ENCODE assay signal across 1 cellular context in the genomic region with DNA sequence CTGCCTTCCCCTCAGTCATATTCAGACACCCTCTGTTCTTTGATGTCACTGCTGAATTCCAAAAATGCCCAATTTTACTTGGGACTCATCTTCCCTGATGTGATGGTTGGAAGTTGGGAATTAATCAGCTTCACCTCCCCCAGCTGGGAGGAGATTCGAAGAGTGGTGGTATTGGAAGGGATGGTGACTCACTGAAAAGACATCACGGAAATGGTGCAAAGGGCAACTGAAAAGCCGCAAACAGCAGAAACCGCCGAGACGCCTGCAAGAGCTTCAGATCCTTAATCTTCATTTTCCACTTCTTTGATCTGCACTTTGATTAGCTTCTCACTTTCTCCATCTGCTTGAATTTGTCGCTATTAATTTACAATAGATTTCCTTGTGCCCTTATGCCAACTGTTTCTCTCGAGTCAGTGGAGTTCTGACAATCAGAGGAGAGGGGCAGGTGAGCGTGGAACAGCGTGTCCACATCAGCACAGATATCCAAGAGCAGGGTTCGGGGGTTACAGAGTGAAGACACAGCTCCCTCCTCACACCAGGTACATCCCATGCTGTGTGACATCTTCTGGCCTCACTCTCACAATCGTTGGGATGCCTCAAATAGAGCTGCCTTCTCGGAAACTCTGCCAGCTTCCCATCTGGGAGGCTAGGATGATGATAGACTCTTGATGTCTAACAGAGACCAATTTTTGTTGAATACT.
TF ChIP-seq lines count a peak whose summit lies in the region.

No MANE protein-coding gene starts in this region.

TF ChIP-seq in K562, 482 proteins besides CTCF, POLR2A, EP300 and RAD21 (continued from another document):
- no peak for TF ChIP-seq YY1 (IDR thresholded peaks at IDR 0.05; ENCODE audit: borderline replicate concordance in 1 of 3, control insufficient read depth in 1 of 3, extremely low read depth in 1 of 3, insufficient read depth in 3 of 3, insufficient read length in 1 of 3, insufficient replicate concordance in 2 of 3, low read depth in 1 of 3, low read length in 2 of 3)
- TF ChIP-seq EHMT2 (IDR thresholded peaks at IDR 0.05): no peak
- TF ChIP-seq JUND (IDR thresholded peaks at IDR 0.05; ENCODE audit: borderline replicate concordance, low read depth, low read length): peak; percentile 76
- TF ChIP-seq JUND (tag; IDR thresholded peaks at IDR 0.05; ENCODE audit: borderline replicate concordance, low read depth, low read length): no peak; the same call in 2 of the 3 replicates
- TF ChIP-seq TEAD2 (tag; IDR thresholded peaks at IDR 0.05): no peak
- TF ChIP-seq, protein P1, sequence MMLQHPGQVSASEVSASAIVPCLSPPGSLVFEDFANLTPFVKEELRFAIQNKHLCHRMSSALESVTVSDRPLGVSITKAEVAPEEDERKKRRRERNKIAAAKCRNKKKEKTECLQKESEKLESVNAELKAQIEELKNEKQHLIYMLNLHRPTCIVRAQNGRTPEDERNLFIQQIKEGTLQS (IDR thresholded peaks at IDR 0.05): peak; percentile 60
- TF ChIP-seq, protein P1 (CRISPR knock-in tag; conservative IDR thresholded peaks at IDR 0.05): no peak
- TF ChIP-seq, protein P2, sequence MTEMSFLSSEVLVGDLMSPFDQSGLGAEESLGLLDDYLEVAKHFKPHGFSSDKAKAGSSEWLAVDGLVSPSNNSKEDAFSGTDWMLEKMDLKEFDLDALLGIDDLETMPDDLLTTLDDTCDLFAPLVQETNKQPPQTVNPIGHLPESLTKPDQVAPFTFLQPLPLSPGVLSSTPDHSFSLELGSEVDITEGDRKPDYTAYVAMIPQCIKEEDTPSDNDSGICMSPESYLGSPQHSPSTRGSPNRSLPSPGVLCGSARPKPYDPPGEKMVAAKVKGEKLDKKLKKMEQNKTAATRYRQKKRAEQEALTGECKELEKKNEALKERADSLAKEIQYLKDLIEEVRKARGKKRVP (CRISPR knock-in tag; IDR thresholded peaks at IDR 0.05): no peak
- no peak for TF ChIP-seq SMC3 (conservative IDR thresholded peaks at IDR 0.05; ENCODE audit: insufficient read depth, low read depth, low read length)
- TF ChIP-seq FOSL1 (tag; conservative IDR thresholded peaks at IDR 0.05): peak; percentile 89
- TF ChIP-seq ZNF586 (CRISPR knock-in tag; conservative IDR thresholded peaks at IDR 0.05): no peak
- peak; percentile 58; the same call in 1 of the 2 replicates for TF ChIP-seq JUN (IDR thresholded peaks at IDR 0.05; ENCODE audit: borderline replicate concordance, low read depth, low read length)
- no peak for TF ChIP-seq JUN (CRISPR knock-in tag; IDR thresholded peaks at IDR 0.05; ENCODE audit: borderline replicate concordance)
- no peak for TF ChIP-seq RCOR1 (IDR thresholded peaks at IDR 0.05; ENCODE audit: borderline replicate concordance in 1 of 2, low read depth in 2 of 2, low read length in 2 of 2)
- TF ChIP-seq, protein P3, sequence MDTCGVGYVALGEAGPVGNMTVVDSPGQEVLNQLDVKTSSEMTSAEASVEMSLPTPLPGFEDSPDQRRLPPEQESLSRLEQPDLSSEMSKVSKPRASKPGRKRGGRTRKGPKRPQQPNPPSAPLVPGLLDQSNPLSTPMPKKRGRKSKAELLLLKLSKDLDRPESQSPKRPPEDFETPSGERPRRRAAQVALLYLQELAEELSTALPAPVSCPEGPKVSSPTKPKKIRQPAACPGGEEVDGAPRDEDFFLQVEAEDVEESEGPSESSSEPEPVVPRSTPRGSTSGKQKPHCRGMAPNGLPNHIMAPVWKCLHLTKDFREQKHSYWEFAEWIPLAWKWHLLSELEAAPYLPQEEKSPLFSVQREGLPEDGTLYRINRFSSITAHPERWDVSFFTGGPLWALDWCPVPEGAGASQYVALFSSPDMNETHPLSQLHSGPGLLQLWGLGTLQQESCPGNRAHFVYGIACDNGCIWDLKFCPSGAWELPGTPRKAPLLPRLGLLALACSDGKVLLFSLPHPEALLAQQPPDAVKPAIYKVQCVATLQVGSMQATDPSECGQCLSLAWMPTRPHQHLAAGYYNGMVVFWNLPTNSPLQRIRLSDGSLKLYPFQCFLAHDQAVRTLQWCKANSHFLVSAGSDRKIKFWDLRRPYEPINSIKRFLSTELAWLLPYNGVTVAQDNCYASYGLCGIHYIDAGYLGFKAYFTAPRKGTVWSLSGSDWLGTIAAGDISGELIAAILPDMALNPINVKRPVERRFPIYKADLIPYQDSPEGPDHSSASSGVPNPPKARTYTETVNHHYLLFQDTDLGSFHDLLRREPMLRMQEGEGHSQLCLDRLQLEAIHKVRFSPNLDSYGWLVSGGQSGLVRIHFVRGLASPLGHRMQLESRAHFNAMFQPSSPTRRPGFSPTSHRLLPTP (IDR thresholded peaks at IDR 0.05; ENCODE audit: borderline replicate concordance, extremely low read depth, insufficient read length): no peak
- TF ChIP-seq COPS2 (conservative IDR thresholded peaks at IDR 0.05): no peak
- TF ChIP-seq, protein P4, sequence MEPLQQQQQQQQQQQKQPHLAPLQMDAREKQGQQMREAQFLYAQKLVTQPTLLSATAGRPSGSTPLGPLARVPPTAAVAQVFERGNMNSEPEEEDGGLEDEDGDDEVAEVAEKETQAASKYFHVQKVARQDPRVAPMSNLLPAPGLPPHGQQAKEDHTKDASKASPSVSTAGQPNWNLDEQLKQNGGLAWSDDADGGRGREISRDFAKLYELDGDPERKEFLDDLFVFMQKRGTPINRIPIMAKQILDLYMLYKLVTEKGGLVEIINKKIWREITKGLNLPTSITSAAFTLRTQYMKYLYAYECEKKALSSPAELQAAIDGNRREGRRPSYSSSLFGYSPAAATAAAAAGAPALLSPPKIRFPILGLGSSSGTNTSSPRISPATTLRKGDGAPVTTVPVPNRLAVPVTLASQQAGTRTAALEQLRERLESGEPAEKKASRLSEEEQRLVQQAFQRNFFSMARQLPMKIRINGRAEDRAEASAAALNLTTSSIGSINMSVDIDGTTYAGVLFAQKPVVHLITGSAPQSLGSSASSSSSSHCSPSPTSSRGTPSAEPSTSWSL (CRISPR knock-in tag; IDR thresholded peaks at IDR 0.05; ENCODE audit: borderline replicate concordance): no peak
- 0 out of 4 replicates have a peak, but pooled peaks of 1 of the 2 experiments have one; percentile 17 for TF ChIP-seq TEAD1 (CRISPR knock-in tag; IDR thresholded peaks at IDR 0.05)
